Comparison of ENCODE assay signal across 1 cellular context in the genomic region with DNA sequence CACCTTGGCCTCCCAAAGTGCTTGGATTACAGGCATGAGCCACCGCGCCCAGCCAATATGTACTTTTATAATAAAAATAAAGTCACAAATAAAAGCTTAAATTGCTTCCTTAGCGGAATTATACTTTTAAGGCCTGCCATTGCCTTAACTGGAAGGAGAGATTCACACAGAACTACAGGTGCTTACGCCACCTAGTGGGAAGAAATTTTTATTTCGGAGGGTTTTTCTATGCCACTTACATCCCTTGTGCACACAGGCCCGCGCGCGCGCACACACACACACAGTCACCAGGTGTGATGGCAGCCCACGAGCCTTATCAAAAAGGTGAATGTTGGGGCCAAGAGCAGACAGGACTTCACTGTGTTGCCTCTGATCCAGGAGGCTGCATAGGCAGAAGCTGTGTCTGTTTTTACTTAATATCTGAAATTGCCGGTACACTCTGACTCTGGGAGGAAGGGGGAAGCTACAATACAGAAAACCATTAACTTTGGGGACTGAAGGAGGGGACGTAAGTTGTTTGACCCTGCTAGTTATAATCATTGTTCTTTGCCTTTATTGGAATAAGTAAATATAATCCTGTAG.
TF ChIP-seq lines count a peak whose summit lies in the region.

No MANE protein-coding gene starts in this region.

TF ChIP-seq in SK-N-SH treated with all-trans-retinoic acid at 6 μM for 48 hours, 23 proteins besides CTCF, POLR2A, EP300 and RAD21 (continued from another document):
- TF ChIP-seq, protein P1, sequence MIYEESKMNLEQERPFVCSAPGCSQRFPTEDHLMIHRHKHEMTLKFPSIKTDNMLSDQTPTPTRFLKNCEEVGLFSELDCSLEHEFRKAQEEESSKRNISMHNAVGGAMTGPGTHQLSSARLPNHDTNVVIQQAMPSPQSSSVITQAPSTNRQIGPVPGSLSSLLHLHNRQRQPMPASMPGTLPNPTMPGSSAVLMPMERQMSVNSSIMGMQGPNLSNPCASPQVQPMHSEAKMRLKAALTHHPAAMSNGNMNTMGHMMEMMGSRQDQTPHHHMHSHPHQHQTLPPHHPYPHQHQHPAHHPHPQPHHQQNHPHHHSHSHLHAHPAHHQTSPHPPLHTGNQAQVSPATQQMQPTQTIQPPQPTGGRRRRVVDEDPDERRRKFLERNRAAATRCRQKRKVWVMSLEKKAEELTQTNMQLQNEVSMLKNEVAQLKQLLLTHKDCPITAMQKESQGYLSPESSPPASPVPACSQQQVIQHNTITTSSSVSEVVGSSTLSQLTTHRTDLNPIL (CRISPR knock-in tag; IDR thresholded peaks at IDR 0.05; ENCODE audit: low read depth): no peak
- TF ChIP-seq ZNF565 (CRISPR knock-in tag; conservative IDR thresholded peaks at IDR 0.05; ENCODE audit: low read depth) (no peak), ESRRG (CRISPR knock-in tag; IDR thresholded peaks at IDR 0.05) (no peak), TOX (CRISPR knock-in tag; IDR thresholded peaks at IDR 0.05; ENCODE audit: borderline replicate concordance) (no peak), PPARA (CRISPR knock-in tag; IDR thresholded peaks at IDR 0.05; ENCODE audit: borderline replicate concordance) (no peak)
